ENCODE assay signal across 18 cellular contexts in the genomic region with DNA sequence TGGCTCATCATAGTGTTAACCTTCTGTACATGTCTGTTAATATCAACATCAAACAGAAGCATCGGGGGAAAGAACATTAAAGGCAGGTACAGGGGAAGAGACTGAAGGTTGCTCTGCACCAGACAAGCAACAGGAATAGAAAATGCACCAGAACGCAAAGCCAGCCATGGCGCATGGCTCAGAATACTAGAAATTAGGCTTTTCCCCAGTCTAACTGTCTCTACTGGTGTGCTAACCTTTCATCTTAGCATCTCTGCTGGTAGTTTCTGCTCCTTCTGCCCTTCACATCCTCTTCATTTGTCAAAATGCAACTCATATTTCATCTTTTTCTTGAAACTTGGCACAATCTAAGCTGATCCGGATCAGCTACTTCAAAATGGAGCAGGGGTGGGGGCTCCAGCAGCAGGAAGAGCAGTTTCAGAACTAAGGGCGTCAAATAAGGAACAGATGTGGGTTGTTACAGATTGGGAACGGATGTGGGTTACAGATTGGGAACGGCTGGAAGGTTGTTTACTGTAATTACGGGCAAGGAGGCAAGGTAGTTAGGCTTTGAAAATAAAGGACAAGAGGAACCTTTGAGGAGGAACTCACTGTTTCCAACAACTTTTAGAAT. TPM values are rescaled to one million over a fixed set of nuclear protein-coding genes. Genes with fewer than 3 reads are reported as not detected.
DNase-seq lines count a peak whose midpoint lies in the region; ATAC-seq and TF ChIP-seq lines count a peak whose summit lies in the region.
"Had no signal": no experiment of that assay in that cellular context is flagged by ENCODE, and none has a peak within 500 bp of the region (broad histone marks: within the 10 kb centered on the region; RNA-seq: fewer than 3 reads in every experiment).

No MANE protein-coding gene starts in this region.

- H3K4me1 ChIP-seq in adipocyte (ENCODE audit: control insufficient read depth, insufficient read depth, low read length) (no peaks in the 10 kb centered on the region), hepatocyte (ENCODE audit: insufficient read depth) (no peaks in the 10 kb centered on the region)
- H3K4me1 ChIP-seq: SJSA1, upper lobe of left lung had no signal

- no peaks in the 10 kb centered on the region for H3K36me3 ChIP-seq in adipocyte (ENCODE audit: control insufficient read depth, insufficient read depth, low read length, severe bottlenecking)
- no peaks in the 10 kb centered on the region for H3K36me3 ChIP-seq in hepatocyte (replicated peaks; ENCODE audit: insufficient read depth, low read depth)
- H3K36me3 ChIP-seq: sigmoid colon, upper lobe of left lung had no signal

- H3K9me2 ChIP-seq in hepatocyte (replicated peaks; ENCODE audit: insufficient read depth) = no peaks in the 10 kb centered on the region

- no peaks in the 10 kb centered on the region for H3K27me3 Mint-ChIP-seq in IgD-negative memory B cell
- H3K27me3 Mint-ChIP-seq in natural killer cell treated with Interleukin-12 subunit alpha and Interleukin-12 subunit beta and Interleukin-15 and Interleukin-18, amount 100 ng/mL, for 72 hours = no peaks in the 10 kb centered on the region
- H3K27me3 Mint-ChIP-seq: activated CD8-positive, alpha-beta memory T cell treated with anti-CD3 and anti-CD28 coated beads, Interleukin-2, amount 10 ng/mL, durations not matched to agents 7 days and 5 days had no signal

- 67% methylated on average over 8 of the region's 8 CpGs for WGBS in hepatocyte (ENCODE audit: low lambda C conversion rate, missing lambda C conversion rate)

- H3K36me3 Mint-ChIP-seq in IgD-negative memory B cell = peaks cover 7% of the 10 kb centered on the region
- peaks cover 17% of the 10 kb centered on the region for H3K36me3 Mint-ChIP-seq in natural killer cell treated with Interleukin-12 subunit alpha and Interleukin-12 subunit beta and Interleukin-15 and Interleukin-18, amount 100 ng/mL, for 72 hours

- H3K4me2 ChIP-seq in hepatocyte = no peak overlapping the region

- H3K4me3 Mint-ChIP-seq in IgD-negative memory B cell = peak overlapping the region in 1 of 4 donors; percentile 24
- peak overlapping the region; percentile 35 for H3K4me3 Mint-ChIP-seq in natural killer cell treated with Interleukin-12 subunit alpha and Interleukin-12 subunit beta and Interleukin-15 and Interleukin-18, amount 100 ng/mL, for 72 hours
- H3K4me3 Mint-ChIP-seq: activated CD8-positive, alpha-beta memory T cell treated with anti-CD3 and anti-CD28 coated beads, Interleukin-2, amount 10 ng/mL, durations not matched to agents 7 days and 5 days had no signal

- no peak overlapping the region for H2AFZ ChIP-seq in hepatocyte

- no peak overlapping the region for H3K27ac ChIP-seq in hepatocyte
- H3K27ac ChIP-seq: HL-60, sigmoid colon, SJSA1, upper lobe of left lung had no signal

- ATAC-seq in natural killer cell treated with Interleukin-12 subunit alpha and Interleukin-12 subunit beta and Interleukin-15 and Interleukin-18, amount 100 ng/mL, for 72 hours = no peak
- ATAC-seq: activated CD8-positive, alpha-beta memory T cell treated with anti-CD3 and anti-CD28 coated beads, Interleukin-2, amount 10 ng/mL, durations not matched to agents 7 days and 5 days; K562 had no signal

- H3K79me2 ChIP-seq in hepatocyte = no peaks in the 10 kb centered on the region

- no peaks in the 10 kb centered on the region for H3K9me3 ChIP-seq in adipocyte (ENCODE audit: control insufficient read depth, low read length)
- H3K9me3 ChIP-seq in hepatocyte (ENCODE audit: low read depth) = no peaks in the 10 kb centered on the region
- H3K9me3 ChIP-seq: sigmoid colon, SJSA1, upper lobe of left lung had no signal

- H3K4me1 Mint-ChIP-seq in IgD-negative memory B cell = peaks cover 9 to 22% (median 9%) of the 10 kb centered on the region in 3 donors
- peaks cover 6 to 13% of the 10 kb centered on the region in 2 donors for H3K4me1 Mint-ChIP-seq in natural killer cell treated with Interleukin-12 subunit alpha and Interleukin-12 subunit beta and Interleukin-15 and Interleukin-18, amount 100 ng/mL, for 72 hours (ENCODE audit: low read depth in 2 of 2)

- H3K4me3 ChIP-seq in adipocyte (ENCODE audit: low read length) (no peak overlapping the region), hepatocyte (no peak overlapping the region)
- H3K4me3 ChIP-seq: K562, sigmoid colon, SJSA1, upper lobe of left lung had no signal

- H3K27me3 ChIP-seq in adipocyte (replicated peaks; ENCODE audit: control insufficient read depth, insufficient read depth, low read length) = no peaks in the 10 kb centered on the region
- no peaks in the 10 kb centered on the region for H3K27me3 ChIP-seq in hepatocyte
- H3K27me3 ChIP-seq: sigmoid colon, SJSA1, upper lobe of left lung had no signal

- H4K20me1 ChIP-seq in hepatocyte (ENCODE audit: insufficient read depth, poor library complexity, severe bottlenecking) = no peaks in the 10 kb centered on the region

- no peak overlapping the region for H3K9ac ChIP-seq in adipocyte (ENCODE audit: low read length)

- peak overlapping the region in 2 of 3 donors; percentile 37 to 46 for H3K27ac Mint-ChIP-seq in IgD-negative memory B cell
- H3K27ac Mint-ChIP-seq in natural killer cell treated with Interleukin-12 subunit alpha and Interleukin-12 subunit beta and Interleukin-15 and Interleukin-18, amount 100 ng/mL, for 72 hours = peak overlapping the region in 1 of 2 donors; percentile 43
- H3K27ac Mint-ChIP-seq: activated CD8-positive, alpha-beta memory T cell treated with anti-CD3 and anti-CD28 coated beads, Interleukin-2, amount 10 ng/mL, durations not matched to agents 7 days and 5 days had no signal

- DNase-seq in NCI-H82 (lab: John Stamatoyannopoulos, UW) = peak; percentile 54
- DNase-seq in NCI-H82 treated with DMSO at 0.1 percent for 48 hours (lab: John Stamatoyannopoulos, UW; ENCODE audit: unreplicated experiment) = no peak
- peak; percentile 17 for DNase-seq in adipocyte (ENCODE audit: low read depth)
- no peak for DNase-seq in natural killer cell treated with Interleukin-12 subunit alpha and Interleukin-12 subunit beta and Interleukin-15 and Interleukin-18, amount 100 ng/mL, for 72 hours (ENCODE audit: low spot score)
- no peak for DNase-seq in GM10266 (ENCODE audit: extremely low spot score)
- no peak for DNase-seq in stimulated activated CD8-positive, alpha-beta memory T cell treated with anti-CD3 and anti-CD28 coated beads, Interleukin-4, amount 100 ng/mL, for 48 hours
- DNase-seq in hepatocyte (ENCODE audit: low spot score) = no peak
- DNase-seq: 8988T; activated CD8-positive, alpha-beta memory T cell treated with anti-CD3 and anti-CD28 coated beads, Interleukin-2, amount 10 ng/mL, durations not matched to agents 7 days and 5 days; mesendoderm; NCI-H226; sigmoid colon; stimulated activated CD4-positive, alpha-beta T cell treated with anti-CD3 and anti-CD28 coated beads, Interleukin-4, amount 100 ng/mL, for 24 hours; upper lobe of left lung had no signal

- TF ChIP-seq CTCF in GM10266 (IDR thresholded peaks at IDR 0.05; ENCODE audit: control insufficient read depth, insufficient read depth, low read depth, missing control alignments) (no peak), hepatocyte (IDR thresholded peaks at IDR 0.05; ENCODE audit: poor library complexity) (no peak)

- H3K9me3 Mint-ChIP-seq in IgD-negative memory B cell = peaks cover 0 to 2% (median 0%) of the 10 kb centered on the region in 3 donors
- H3K9me3 Mint-ChIP-seq in natural killer cell treated with Interleukin-12 subunit alpha and Interleukin-12 subunit beta and Interleukin-15 and Interleukin-18, amount 100 ng/mL, for 72 hours = peaks cover 4% of the 10 kb centered on the region

RNA-seq across cellular contexts. Expression of a gene that starts 13.1 kb away (rescaled TPM):
- 708 TPM for polyA plus RNA-seq in IgD-negative memory B cell
- total RNA-seq in natural killer cell treated with Interleukin-12 subunit alpha and Interleukin-12 subunit beta and Interleukin-15 and Interleukin-18, amount 100 ng/mL, for 72 hours = 10 to 100 TPM; 18.1 to 50.6 TPM
- 118 and 144 TPM in 2 replicates for total RNA-seq in hepatocyte
- polyA plus RNA-seq in hepatocyte = 266 and 268 TPM in 2 replicates

RNA-seq across cellular contexts. Expression of a gene that starts 29.7 kb away (rescaled TPM):
- polyA plus RNA-seq in IgD-negative memory B cell (4.4 TPM), hepatocyte (17.1 and 20.5 TPM in 2 replicates)
- 10 to 100 TPM; 20.0 to 35.1 TPM for total RNA-seq in natural killer cell treated with Interleukin-12 subunit alpha and Interleukin-12 subunit beta and Interleukin-15 and Interleukin-18, amount 100 ng/mL, for 72 hours
- 28.1 and 28.4 TPM in 2 replicates for total RNA-seq in hepatocyte

Comparison
In these comparisons a context has a peak if more than half of its experiments do, and no peak if none do; other contexts are left out.
1. DNase-seq: peak in NCI-H82 (single experiment) and adipocyte (single experiment); none in NCI-H82 treated with DMSO at 0.1 percent for 48 hours (single experiment), natural killer cell treated with Interleukin-12 subunit alpha and Interleukin-12 subunit beta and Interleukin-15 and Interleukin-18, amount 100 ng/mL, for 72 hours (single experiment), GM10266 (single experiment), stimulated activated CD8-positive, alpha-beta memory T cell treated with anti-CD3 and anti-CD28 coated beads, Interleukin-4, amount 100 ng/mL, for 48 hours (single experiment) and hepatocyte (single experiment).